17 cellular contexts compared by ENCODE assay signal in the genomic region with DNA sequence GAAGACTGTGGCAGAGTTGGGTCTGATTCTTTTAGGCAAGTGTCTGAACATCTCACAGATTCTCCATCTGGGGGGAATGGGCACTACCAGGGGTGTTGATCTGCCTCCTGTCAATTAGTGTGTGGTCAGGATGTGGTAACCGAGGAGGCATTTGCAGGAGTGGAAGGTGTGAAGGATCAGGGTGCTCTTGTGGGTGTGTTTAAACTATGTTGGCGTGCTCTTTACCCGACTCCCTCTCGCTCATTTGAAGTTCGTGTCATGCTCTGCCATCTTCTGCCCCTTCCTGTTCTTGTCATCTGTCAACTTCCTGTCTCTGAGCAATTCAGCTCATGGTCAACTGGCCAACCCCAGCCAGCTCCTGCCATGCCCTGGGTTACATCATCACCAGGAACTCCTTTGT.
DNase-seq lines count a peak whose midpoint lies in the region; TF ChIP-seq lines count a peak whose summit lies in the region.
"Had no signal": no experiment of that assay in that cellular context is flagged by ENCODE, and none has a peak within 500 bp of the region (broad histone marks: within the 10 kb centered on the region; RNA-seq: fewer than 3 reads in every experiment).

No MANE protein-coding gene starts in this region.

- peak; percentile 73 for DNase-seq in activated CD4-positive, alpha-beta T cell treated with anti-CD3 and anti-CD28 coated beads, Interleukin-2, amount 10 ng/mL, durations not matched to agents 24 days and 14 days
- no peak for DNase-seq in activated CD4-positive, alpha-beta T cell treated with anti-CD3 and anti-CD28 coated beads, Interleukin-2, amount 50 U/mL, for 48 hours
- peak; percentile 32 for DNase-seq in activated naive CD8-positive, alpha-beta T cell treated with anti-CD3 and anti-CD28 coated beads for 36 hours
- DNase-seq in stimulated activated CD8-positive, alpha-beta memory T cell treated with anti-CD3 and anti-CD28 coated beads, Interleukin-12 subunit alpha, Interleukin-12 subunit beta, amount 100 ng/mL, for 1 hour (ENCODE audit: low read depth), result peak; percentile 8
- DNase-seq in mucosa of gallbladder (ENCODE audit: low spot score) (no peak), Ammon's horn (ENCODE audit: low spot score) (no peak), Caco-2 (no peak)
- DNase-seq: COR-L47, GDM1, NCI-H146, NCI-H446 treated with DMSO at 0.1 percent for 48 hours, OCI-M1, pancreas, thyroid gland had no signal

- intact Hi-C loops in activated CD4-positive, alpha-beta T cell treated with anti-CD3 and anti-CD28 coated beads, Interleukin-2, amount 10 ng/mL, durations not matched to agents 24 days and 14 days (cut with micrococcal nuclease), result no loop called here
- intact Hi-C loops in Caco-2 (cut with micrococcal nuclease; ENCODE audit: unreplicated experiment), result no loop called here

- H3K27me3 Mint-ChIP-seq in activated CD4-positive, alpha-beta T cell treated with anti-CD3 and anti-CD28 coated beads, Interleukin-2, amount 10 ng/mL, durations not matched to agents 24 days and 14 days, result no peaks in the 10 kb centered on the region
- H3K27me3 Mint-ChIP-seq in activated naive CD8-positive, alpha-beta T cell treated with anti-CD3 and anti-CD28 coated beads for 36 hours, result no peaks in the 10 kb centered on the region
- no peaks in the 10 kb centered on the region for H3K27me3 Mint-ChIP-seq in Caco-2 (ENCODE audit: insufficient read depth, unreplicated experiment)

- peaks cover 4% of the 10 kb centered on the region for H3K4me1 Mint-ChIP-seq in activated CD4-positive, alpha-beta T cell treated with anti-CD3 and anti-CD28 coated beads, Interleukin-2, amount 10 ng/mL, durations not matched to agents 24 days and 14 days
- H3K4me1 Mint-ChIP-seq in activated naive CD8-positive, alpha-beta T cell treated with anti-CD3 and anti-CD28 coated beads for 36 hours, result peaks cover 3% of the 10 kb centered on the region
- H3K4me1 Mint-ChIP-seq in Caco-2 (ENCODE audit: low read depth, unreplicated experiment), result no peaks in the 10 kb centered on the region

- H3K27me3 ChIP-seq in Caco-2 (replicated peaks; ENCODE audit: control insufficient read depth, insufficient read depth, low read length), result no peaks in the 10 kb centered on the region
- H3K27me3 ChIP-seq: pancreas, thyroid gland had no signal

- CTCF ChIA-PET in Caco-2 (lab: Charles Lee), result no interaction called here

- peak overlapping the region; percentile 22 for H3K27ac ChIP-seq in KOPT-K1 (ENCODE audit: low read depth, low read length, poor library complexity, severe bottlenecking)
- H3K27ac ChIP-seq: pancreas, thyroid gland, VCaP had no signal

- H3K4me3 Mint-ChIP-seq in activated CD4-positive, alpha-beta T cell treated with anti-CD3 and anti-CD28 coated beads, Interleukin-2, amount 10 ng/mL, durations not matched to agents 24 days and 14 days, result no peak overlapping the region
- H3K4me3 Mint-ChIP-seq in activated naive CD8-positive, alpha-beta T cell treated with anti-CD3 and anti-CD28 coated beads for 36 hours, result no peak overlapping the region
- H3K4me3 Mint-ChIP-seq in Caco-2 (ENCODE audit: unreplicated experiment), result no peak overlapping the region

- H3K36me3 ChIP-seq in KOPT-K1 (ENCODE audit: insufficient read depth, low read length) (no peaks in the 10 kb centered on the region), Caco-2 (ENCODE audit: control insufficient read depth, insufficient read depth, low read length) (no peaks in the 10 kb centered on the region)
- H3K36me3 ChIP-seq: pancreas, thyroid gland had no signal

- no peak for TF ChIP-seq CTCF in Caco-2 (IDR thresholded peaks at IDR 0.05; ENCODE audit: insufficient read depth in 1 of 2, low read depth in 1 of 2, low read length in 1 of 2, severe bottlenecking in 1 of 2, unreplicated experiment in 1 of 2)

- H3K9me3 ChIP-seq in KOPT-K1 (ENCODE audit: insufficient read depth, low read length, poor library complexity, severe bottlenecking) (peaks cover 14% of the 10 kb centered on the region), Caco-2 (0 out of 2 replicates have a peak, but pooled peaks cover 3% of the 10 kb centered on the region)
- H3K9me3 ChIP-seq: pancreas, thyroid gland had no signal

- no TSS peak for BruUV-seq in Caco-2 (replicated peaks; lab: Mats Ljungman, UMichigan)

- no peak overlapping the region for H3K27ac Mint-ChIP-seq in activated CD4-positive, alpha-beta T cell treated with anti-CD3 and anti-CD28 coated beads, Interleukin-2, amount 10 ng/mL, durations not matched to agents 24 days and 14 days
- no peak overlapping the region for H3K27ac Mint-ChIP-seq in activated naive CD8-positive, alpha-beta T cell treated with anti-CD3 and anti-CD28 coated beads for 36 hours
- H3K27ac Mint-ChIP-seq in Caco-2 (ENCODE audit: unreplicated experiment), result no peak overlapping the region

- H3K9me3 Mint-ChIP-seq in activated CD4-positive, alpha-beta T cell treated with anti-CD3 and anti-CD28 coated beads, Interleukin-2, amount 10 ng/mL, durations not matched to agents 24 days and 14 days, result peaks cover 3% of the 10 kb centered on the region
- H3K9me3 Mint-ChIP-seq in activated naive CD8-positive, alpha-beta T cell treated with anti-CD3 and anti-CD28 coated beads for 36 hours, result peaks cover 12% of the 10 kb centered on the region
- H3K9me3 Mint-ChIP-seq in Caco-2 (ENCODE audit: unreplicated experiment), result peaks cover 13% of the 10 kb centered on the region

- no peak overlapping the region for H3K4me3 ChIP-seq in Caco-2 (ENCODE audit: low read depth, low read length)
- H3K4me3 ChIP-seq: pancreas, skin epidermis, thyroid gland had no signal

- H3K36me3 Mint-ChIP-seq in activated CD4-positive, alpha-beta T cell treated with anti-CD3 and anti-CD28 coated beads, Interleukin-2, amount 10 ng/mL, durations not matched to agents 24 days and 14 days (ENCODE audit: low read depth), result no peaks in the 10 kb centered on the region
- H3K36me3 Mint-ChIP-seq in activated naive CD8-positive, alpha-beta T cell treated with anti-CD3 and anti-CD28 coated beads for 36 hours, result no peaks in the 10 kb centered on the region
- H3K36me3 Mint-ChIP-seq in Caco-2 (ENCODE audit: insufficient read depth, unreplicated experiment), result peaks cover 14% of the 10 kb centered on the region

- POLR2A ChIA-PET in Caco-2 (lab: Charles Lee), result no interaction called here

- no peaks in the 10 kb centered on the region for H3K4me1 ChIP-seq in Caco-2
- H3K4me1 ChIP-seq: pancreas had no signal

Comparison
In these comparisons a context has a peak if more than half of its experiments do, and no peak if none do; other contexts are left out.
1. DNase-seq: peak in activated CD4-positive, alpha-beta T cell treated with anti-CD3 and anti-CD28 coated beads, Interleukin-2, amount 10 ng/mL, durations not matched to agents 24 days and 14 days (single experiment), activated naive CD8-positive, alpha-beta T cell treated with anti-CD3 and anti-CD28 coated beads for 36 hours (single experiment) and stimulated activated CD8-positive, alpha-beta memory T cell treated with anti-CD3 and anti-CD28 coated beads, Interleukin-12 subunit alpha, Interleukin-12 subunit beta, amount 100 ng/mL, for 1 hour (single experiment); none in activated CD4-positive, alpha-beta T cell treated with anti-CD3 and anti-CD28 coated beads, Interleukin-2, amount 50 U/mL, for 48 hours (0 of 2), mucosa of gallbladder (single experiment), Ammon's horn (single experiment) and Caco-2 (0 of 2).